Comparison of ENCODE assay signal across 9 cellular contexts in the genomic region with DNA sequence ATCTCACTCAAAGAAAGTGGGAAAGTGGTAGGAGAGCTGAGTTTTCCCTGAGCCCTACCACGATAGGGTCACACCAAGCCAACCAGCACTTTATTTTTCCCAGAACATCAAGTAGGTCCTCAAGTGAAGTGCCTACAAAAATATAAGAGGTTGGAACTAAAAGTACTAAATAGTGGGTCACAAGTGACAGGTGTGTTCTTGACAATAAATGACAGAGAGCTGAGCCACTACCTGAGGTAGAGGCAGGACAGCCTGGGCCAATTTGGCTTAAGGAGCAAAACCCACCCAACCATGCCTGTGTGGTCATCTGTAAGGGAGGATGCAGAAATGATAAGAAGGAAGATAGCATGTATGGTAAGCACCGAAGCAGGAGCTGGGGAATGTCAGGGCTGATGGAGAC.
"Had no signal": no experiment of that assay in that cellular context is flagged by ENCODE, and none has a peak within 500 bp of the region (broad histone marks: within the 10 kb centered on the region; RNA-seq: fewer than 3 reads in every experiment).

No MANE protein-coding gene starts in this region.

- H3K4me1 ChIP-seq: HAP-1 had no signal

- ATAC-seq: GM23338, HCT116 had no signal

- H3K4me3 ChIP-seq: GM23248, GM23338, HAP-1 had no signal

- H3K27ac ChIP-seq: GM23248 had no signal

- H3K9me3 ChIP-seq: HAP-1 had no signal

- DNase-seq: GM23248, GOT3, H7, H9, HCEC 1CT, HFFc6 had no signal

- H3K36me3 ChIP-seq: HAP-1 had no signal
